ENCODE assay signal across 8 cellular contexts in the genomic region with DNA sequence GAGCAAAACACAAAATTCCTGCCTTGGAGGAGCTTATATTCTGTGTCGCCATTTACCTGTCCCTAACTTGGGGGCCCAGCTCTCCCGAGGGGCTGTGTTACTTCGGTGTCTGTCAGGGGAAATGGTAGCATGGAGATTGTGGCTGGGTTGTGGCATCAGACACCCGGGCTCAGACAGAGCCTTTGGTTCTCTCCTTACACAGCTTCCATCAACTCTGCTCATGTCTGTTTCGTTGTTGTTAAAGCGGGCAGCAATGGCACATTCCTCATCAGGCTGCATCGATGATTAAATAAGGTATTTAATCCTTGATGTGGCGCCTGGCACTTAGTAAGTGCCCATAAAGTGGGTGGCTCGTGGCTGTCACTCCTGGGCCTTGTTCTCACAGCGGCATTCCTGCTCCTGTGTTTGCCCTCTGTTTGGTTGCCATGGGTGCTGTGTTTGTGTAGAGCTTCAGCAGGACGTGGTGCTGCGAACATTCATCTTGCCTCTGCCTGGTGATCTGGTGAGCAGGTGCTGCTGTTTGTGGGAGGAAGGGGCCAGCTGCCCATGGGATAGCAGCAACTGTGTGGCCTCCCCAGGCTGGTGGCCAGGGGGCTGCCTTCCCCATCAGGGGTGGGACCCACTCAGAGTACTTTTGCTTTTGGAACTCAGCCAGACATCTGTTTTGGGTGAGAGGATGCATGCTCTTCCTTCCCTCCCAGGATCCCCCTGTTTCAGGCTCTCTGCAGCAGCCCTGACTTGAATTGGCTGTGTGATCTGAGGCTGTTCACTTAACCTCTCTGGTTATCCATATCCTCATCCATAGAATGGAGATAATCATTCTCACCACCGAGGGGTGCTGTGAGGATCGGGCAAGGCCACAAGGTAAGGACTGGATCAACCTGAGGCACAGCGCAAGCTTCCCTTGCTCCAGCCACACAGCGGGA.
DNase-seq lines count a peak whose midpoint lies in the region; FAIRE-seq and TF ChIP-seq lines count a peak whose summit lies in the region.

No MANE protein-coding gene starts in this region.

- in situ Hi-C loops in GM23248 (cut with MboI) = no loop called here

- H2AFZ ChIP-seq in GM23248 = no peak overlapping the region

- TF ChIP-seq CTCF in fibroblast of villous mesenchyme (IDR thresholded peaks at IDR 0.05; ENCODE audit: insufficient read depth, low read depth, low read length) = no peak
- TF ChIP-seq CTCF in prostate gland (IDR thresholded peaks at IDR 0.05) = no peak
- TF ChIP-seq CTCF in kidney (IDR thresholded peaks at IDR 0.05; ENCODE audit: borderline replicate concordance, extremely low read depth, insufficient read depth) = no peak

- no peak overlapping the region for H3K27ac Mint-ChIP-seq in activated naive CD4-positive, alpha-beta T cell treated with anti-CD3 and anti-CD28 coated beads, Interleukin-2, amount 10 ng/mL, durations not matched to agents 7 days and 5 days
- H3K27ac Mint-ChIP-seq in immature natural killer cell = no peak overlapping the region

- no peaks in the 10 kb centered on the region for H3K4me1 Mint-ChIP-seq in activated naive CD4-positive, alpha-beta T cell treated with anti-CD3 and anti-CD28 coated beads, Interleukin-2, amount 10 ng/mL, durations not matched to agents 7 days and 5 days
- no peaks in the 10 kb centered on the region for H3K4me1 Mint-ChIP-seq in immature natural killer cell

- H3K27me3 Mint-ChIP-seq in activated naive CD4-positive, alpha-beta T cell treated with anti-CD3 and anti-CD28 coated beads, Interleukin-2, amount 10 ng/mL, durations not matched to agents 7 days and 5 days = peaks cover 4% of the 10 kb centered on the region
- H3K27me3 Mint-ChIP-seq in immature natural killer cell (ENCODE audit: low read depth in 3 of 3) = peaks cover 0 to 3% (median 0%) of the 10 kb centered on the region in 3 donors

- peak; percentile 33 for DNase-seq in GM23248
- peak; percentile 55 for DNase-seq in NCI-H526 treated with DMSO at 0.1 percent for 48 hours (lab: John Stamatoyannopoulos, UW)
- DNase-seq in fibroblast of villous mesenchyme (ENCODE audit: low read depth) = peak; percentile 31
- peak; percentile 54 for DNase-seq in prostate gland (ENCODE audit: low spot score)
- no peak for DNase-seq in activated naive CD4-positive, alpha-beta T cell treated with anti-CD3 and anti-CD28 coated beads, Interleukin-2, amount 10 ng/mL, durations not matched to agents 7 days and 5 days
- no peak for DNase-seq in GM12892 (ENCODE audit: insufficient read length)
- no peak for DNase-seq in kidney
- DNase-seq in immature natural killer cell = no peak

- intact Hi-C loops in prostate gland (cut with DNase I) = loop anchor here (5.0 kb wide), 2 partner anchors 105 to 200 kb away; no protein-coding TSS in a partner anchor
- intact Hi-C loops in kidney (cut with DNase I) = no loop called here

- H3K9me3 ChIP-seq in GM23248 (ENCODE audit: low read depth) (no peaks in the 10 kb centered on the region), prostate gland (no peaks in the 10 kb centered on the region), kidney (ENCODE audit: control insufficient read depth in 1 of 2, low read length in 2 of 2) (peaks cover 0 to 5% of the 10 kb centered on the region in 2 donors)

- no peaks in the 10 kb centered on the region for H3K36me3 ChIP-seq in GM23248 (ENCODE audit: low read depth)
- H3K36me3 ChIP-seq in prostate gland = no peaks in the 10 kb centered on the region
- H3K36me3 ChIP-seq in kidney (ENCODE audit: control insufficient read depth in 1 of 2, insufficient read depth in 2 of 2, low read length in 2 of 2) = no peaks in the 10 kb centered on the region

- H3K4me2 ChIP-seq in GM23248 (ENCODE audit: unreplicated experiment) = no peak overlapping the region

- no peaks in the 10 kb centered on the region for H3K36me3 Mint-ChIP-seq in activated naive CD4-positive, alpha-beta T cell treated with anti-CD3 and anti-CD28 coated beads, Interleukin-2, amount 10 ng/mL, durations not matched to agents 7 days and 5 days
- no peaks in the 10 kb centered on the region for H3K36me3 Mint-ChIP-seq in immature natural killer cell

- 50 to 51% methylated on average over 16 of the region's 16 CpGs for WGBS in GM23248 (ENCODE audit: low coverage in 1 of 2, low lambda C conversion rate in 2 of 2, missing lambda C conversion rate in 2 of 2), 2 experiments
- WGBS in prostate gland = 55% methylated on average over 16 of the region's 16 CpGs

- FAIRE-seq in GM12892 (lab: Jason Lieb, UNC) (no peak), kidney (lab: Jason Lieb, UNC) (no peak)

- CTCF ChIA-PET in activated naive CD4-positive, alpha-beta T cell treated with anti-CD3 and anti-CD28 coated beads, Interleukin-2, amount 10 ng/mL, durations not matched to agents 7 days and 5 days (lab: Charles Lee) = no interaction called here

- H3K27me3 ChIP-seq in GM23248 (replicated peaks; ENCODE audit: insufficient read depth) = peaks cover 75% of the 10 kb centered on the region
- no peaks in the 10 kb centered on the region for H3K27me3 ChIP-seq in prostate gland (replicated peaks; ENCODE audit: insufficient read depth)

- H3K9me3 Mint-ChIP-seq in activated naive CD4-positive, alpha-beta T cell treated with anti-CD3 and anti-CD28 coated beads, Interleukin-2, amount 10 ng/mL, durations not matched to agents 7 days and 5 days = no peaks in the 10 kb centered on the region
- no peaks in the 10 kb centered on the region for H3K9me3 Mint-ChIP-seq in immature natural killer cell

- no peaks in the 10 kb centered on the region for H3F3A ChIP-seq in GM23248 (ENCODE audit: insufficient read depth)

- H3K9me2 ChIP-seq in GM23248 (ENCODE audit: insufficient read depth) = no peaks in the 10 kb centered on the region

- H3K27ac ChIP-seq in GM23248 (no peak overlapping the region), prostate gland (peak overlapping the region; percentile 78 to 86), kidney (ENCODE audit: low read depth in 2 of 2, low read length in 2 of 2) (peak overlapping the region in 1 of 2 donors; percentile 84)

- H3K79me2 ChIP-seq in GM23248 (ENCODE audit: insufficient read depth) = no peaks in the 10 kb centered on the region

- no peaks in the 10 kb centered on the region for H3K4me1 ChIP-seq in GM23248 (ENCODE audit: insufficient read depth)
- peaks cover 3% of the 10 kb centered on the region for H3K4me1 ChIP-seq in prostate gland (replicated peaks)
- H3K4me1 ChIP-seq in kidney (ENCODE audit: control insufficient read depth in 1 of 2, insufficient read depth in 1 of 2, low read depth in 1 of 2, low read length in 2 of 2) = peaks cover 20 to 23% of the 10 kb centered on the region in 2 donors

- H3K9ac ChIP-seq in GM23248 (no peak overlapping the region), kidney (ENCODE audit: low read length in 2 of 2) (no peak overlapping the region)

- TF ChIP-seq POLR2A in prostate gland (IDR thresholded peaks at IDR 0.05) (no peak), GM12892 (IDR thresholded peaks at IDR 0.05; ENCODE audit: low read depth, low read length) (no peak)

- H4K20me1 ChIP-seq in GM23248 (ENCODE audit: insufficient read depth) = no peaks in the 10 kb centered on the region

- H3K4me3 ChIP-seq in GM23248 (no peak overlapping the region), fibroblast of villous mesenchyme (ENCODE audit: low read depth, low read length) (no peak overlapping the region), prostate gland (no peak overlapping the region), kidney (ENCODE audit: low read length in 2 of 2) (no peak overlapping the region)

- no peak overlapping the region for H3K4me3 Mint-ChIP-seq in activated naive CD4-positive, alpha-beta T cell treated with anti-CD3 and anti-CD28 coated beads, Interleukin-2, amount 10 ng/mL, durations not matched to agents 7 days and 5 days
- H3K4me3 Mint-ChIP-seq in immature natural killer cell = no peak overlapping the region

Comparison
In these comparisons a context has a peak if more than half of its experiments do, and no peak if none do; other contexts are left out.
1. DNase-seq: peak in GM23248 (single experiment), NCI-H526 treated with DMSO at 0.1 percent for 48 hours (single experiment), fibroblast of villous mesenchyme (single experiment) and prostate gland (single experiment); none in activated naive CD4-positive, alpha-beta T cell treated with anti-CD3 and anti-CD28 coated beads, Interleukin-2, amount 10 ng/mL, durations not matched to agents 7 days and 5 days (single experiment), GM12892 (single experiment), kidney (single experiment) and immature natural killer cell (0 of 3).